Comparison of ENCODE assay signal across 11 cellular contexts in genomic region chr17:4310349-4311060, GRCh38. TPM values are rescaled to one million over a fixed set of nuclear protein-coding genes. Genes with fewer than 3 reads are reported as not detected.
DNase-seq lines count a peak whose midpoint lies in the region; ATAC-seq and TF ChIP-seq lines count a peak whose summit lies in the region.
"Had no signal": no experiment of that assay in that cellular context is flagged by ENCODE, and none has a peak within 500 bp of the region (broad histone marks: within the 10 kb centered on the region; RNA-seq: fewer than 3 reads in every experiment).

No MANE protein-coding gene starts in this region.

- H3K27ac ChIP-seq in angular gyrus (ENCODE audit: low read depth, low read length) (peak overlapping the region; percentile 75), hepatocyte (peak overlapping the region; percentile 2), colonic mucosa (no peak overlapping the region)
- H3K27ac ChIP-seq: lower lobe of right lung had no signal

- in situ Hi-C loops in HAP-1 (cut with MboI; ENCODE audit: low sequenced_read_pairs), result no loop called here

- peaks cover 29% of the 10 kb centered on the region for H4K20me1 ChIP-seq in hepatocyte (ENCODE audit: insufficient read depth, poor library complexity, severe bottlenecking)

- TF ChIP-seq CTCF in hepatocyte (IDR thresholded peaks at IDR 0.05; ENCODE audit: poor library complexity), result no peak
- no peak for TF ChIP-seq CTCF in colonic mucosa (IDR thresholded peaks at IDR 0.05)
- no peak for TF ChIP-seq CTCF in GM20000 (IDR thresholded peaks at IDR 0.05; ENCODE audit: extremely low read depth, missing control alignments)

- H3K9ac ChIP-seq in colonic mucosa (ENCODE audit: low read depth in 2 of 2, low read length in 2 of 2), result no peak overlapping the region

- DNase-seq in HAP-1 (ENCODE audit: low spot score in 2 of 2), result peak; percentile 75 to 90
- peak; percentile 31 for DNase-seq in hepatocyte (ENCODE audit: low spot score)
- peak; percentile 55 for DNase-seq in pulmonary artery endothelial cell (ENCODE audit: low read depth, low spot score)
- no peak for DNase-seq in colonic mucosa
- DNase-seq in NCI-H2107 treated with DMSO at 0.1 percent for 48 hours (lab: John Stamatoyannopoulos, UW; ENCODE audit: unreplicated experiment), result no peak
- no peak for DNase-seq in GM20000 (ENCODE audit: low spot score)
- DNase-seq: DND-41; lower lobe of right lung; stimulated activated CD4-positive, alpha-beta T cell treated with anti-CD3 and anti-CD28 coated beads, Interleukin-15, amount 100 ng/mL, for 24 hours had no signal

- no peaks in the 10 kb centered on the region for H3K27me3 ChIP-seq in HAP-1 (ENCODE audit: low read depth)
- H3K27me3 ChIP-seq in hepatocyte, result no peaks in the 10 kb centered on the region
- H3K27me3 ChIP-seq in colonic mucosa, result no peaks in the 10 kb centered on the region

- H3K79me2 ChIP-seq in hepatocyte, result peaks cover 94% of the 10 kb centered on the region

- WGBS in hepatocyte (ENCODE audit: low lambda C conversion rate, missing lambda C conversion rate), result 75% methylated on average over 6 of the region's 6 CpGs

- intact Hi-C loops in colonic mucosa (cut with DNase I), result no loop called here

- no peak overlapping the region for H3K4me3 ChIP-seq in HAP-1
- no peak overlapping the region for H3K4me3 ChIP-seq in hepatocyte
- H3K4me3 ChIP-seq in colonic mucosa, result no peak overlapping the region
- H3K4me3 ChIP-seq: lower lobe of right lung had no signal

- peak overlapping the region; percentile 45 for H3K4me2 ChIP-seq in hepatocyte

- no peak for ATAC-seq in GM19328 (IDR thresholded peaks at IDR 0.05; ENCODE audit: unreplicated experiment)

- H3K4me1 ChIP-seq in HAP-1 (peaks cover 7% of the 10 kb centered on the region; the same call in 1 of the 2 replicates), hepatocyte (ENCODE audit: insufficient read depth) (peaks cover 20% of the 10 kb centered on the region), colonic mucosa (peaks cover 10% of the 10 kb centered on the region)

- H2AFZ ChIP-seq in hepatocyte, result no peak overlapping the region

- no peaks in the 10 kb centered on the region for H3K9me2 ChIP-seq in hepatocyte (replicated peaks; ENCODE audit: insufficient read depth)

- H3K9me3 ChIP-seq in HAP-1 (peaks cover 12% of the 10 kb centered on the region; the same call in 1 of the 2 replicates), hepatocyte (ENCODE audit: low read depth) (no peaks in the 10 kb centered on the region), colonic mucosa (no peaks in the 10 kb centered on the region)
- H3K9me3 ChIP-seq: lower lobe of right lung had no signal

- peaks cover 11% of the 10 kb centered on the region for H3K36me3 ChIP-seq in HAP-1 (replicated peaks)
- no peaks in the 10 kb centered on the region for H3K36me3 ChIP-seq in hepatocyte (replicated peaks; ENCODE audit: insufficient read depth, low read depth)
- H3K36me3 ChIP-seq in colonic mucosa, result no peaks in the 10 kb centered on the region

RNA-seq across cellular contexts. Expression of gene ANKFY1, which starts 46.7 kb away (rescaled TPM):
- total RNA-seq in hepatocyte (32.8 and 35.3 TPM in 2 replicates), pulmonary artery endothelial cell (28.0 and 45.4 TPM in 2 replicates), colonic mucosa (10 to 100 TPM; 43.8 to 51.8 TPM)
- 17.5 and 18.6 TPM in 2 replicates for polyA plus RNA-seq in hepatocyte

RNA-seq across cellular contexts. Expression of gene UBE2G1, which starts 56.0 kb away (rescaled TPM):
- total RNA-seq in hepatocyte, result 52.6 and 78.8 TPM in 2 replicates
- polyA plus RNA-seq in hepatocyte, result 51.3 and 65.1 TPM in 2 replicates
- 38.1 and 38.6 TPM in 2 replicates for total RNA-seq in pulmonary artery endothelial cell
- 10 to 100 TPM; 67.3 to 70.1 TPM for total RNA-seq in colonic mucosa

Comparison
In these comparisons a context has a peak if more than half of its experiments do, and no peak if none do; other contexts are left out.
1. DNase-seq: peak in HAP-1 (2 of 2), hepatocyte (single experiment) and pulmonary artery endothelial cell (single experiment); none in colonic mucosa (single experiment), NCI-H2107 treated with DMSO at 0.1 percent for 48 hours (single experiment) and GM20000 (single experiment).